15 cellular contexts compared by ENCODE assay signal in the genomic region with DNA sequence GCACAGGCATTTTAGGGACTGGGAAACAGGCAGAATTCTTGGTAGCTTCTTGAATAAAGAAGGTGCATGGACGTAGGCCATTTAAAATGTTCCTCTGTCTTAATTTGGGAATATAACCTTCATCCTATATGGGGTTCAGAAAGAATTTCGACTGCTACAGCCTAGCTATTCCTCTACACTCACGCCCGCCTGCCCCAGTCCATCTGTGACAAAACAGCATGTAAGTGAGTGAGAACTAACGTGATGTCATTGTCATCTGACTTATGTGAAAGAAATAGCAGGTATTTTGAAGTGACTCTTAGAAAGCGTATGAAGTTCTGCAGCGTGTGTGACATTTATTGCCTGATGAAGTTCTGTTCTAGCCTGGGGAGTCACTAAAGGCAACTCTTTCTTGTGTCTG. TPM values are rescaled to one million over a fixed set of nuclear protein-coding genes. Genes with fewer than 3 reads are reported as not detected.
DNase-seq lines count a peak whose midpoint lies in the region; ATAC-seq and TF ChIP-seq lines count a peak whose summit lies in the region.
"Had no signal": no experiment of that assay in that cellular context is flagged by ENCODE, and none has a peak within 500 bp of the region (broad histone marks: within the 10 kb centered on the region; RNA-seq: fewer than 3 reads in every experiment).

No MANE protein-coding gene starts in this region.

- POLR2A ChIA-PET in activated CD8-positive, alpha-beta T cell treated with anti-CD3 and anti-CD28 coated beads, Interleukin-2, amount 10 ng/mL, durations not matched to agents 7 days and 5 days (lab: Charles Lee): interaction anchor here (0.7 to 0.9 kb wide), 2 partner anchors 30 to 279 kb away, joined by 3 to 4 read pairs; a partner anchor contains a TSS
- POLR2A ChIA-PET in activated CD8-positive, alpha-beta T cell treated with anti-CD3 and anti-CD28 coated beads for 36 hours (lab: Charles Lee): interaction anchor here (0.6 kb wide), 1 partner anchor 201 kb away, joined by 4 read pairs; no protein-coding TSS in a partner anchor

- peak; percentile 26 for ATAC-seq in activated CD8-positive, alpha-beta T cell treated with anti-CD3 and anti-CD28 coated beads, Interleukin-2, amount 10 ng/mL, durations not matched to agents 7 days and 5 days
- no peak for ATAC-seq in activated CD8-positive, alpha-beta T cell treated with anti-CD3 and anti-CD28 coated beads for 36 hours
- ATAC-seq in GM21515 (IDR thresholded peaks at IDR 0.05; ENCODE audit: unreplicated experiment) (peak; percentile 22), HG03378 (IDR thresholded peaks at IDR 0.05; ENCODE audit: unreplicated experiment) (peak; percentile 24), left lung (no peak)

- CTCF ChIA-PET in activated CD8-positive, alpha-beta T cell treated with anti-CD3 and anti-CD28 coated beads, Interleukin-2, amount 10 ng/mL, durations not matched to agents 7 days and 5 days (lab: Charles Lee): no interaction called here
- CTCF ChIA-PET in activated CD8-positive, alpha-beta T cell treated with anti-CD3 and anti-CD28 coated beads for 36 hours (lab: Charles Lee): interaction anchor here (1.0 kb wide), 1 partner anchor 386 kb away, joined by 3 read pairs; no protein-coding TSS in a partner anchor

- H3K4me1 Mint-ChIP-seq in activated CD8-positive, alpha-beta T cell treated with anti-CD3 and anti-CD28 coated beads, Interleukin-2, amount 10 ng/mL, durations not matched to agents 7 days and 5 days (ENCODE audit: low read depth): peaks cover 50% of the 10 kb centered on the region
- peaks cover 28% of the 10 kb centered on the region for H3K4me1 Mint-ChIP-seq in activated CD8-positive, alpha-beta T cell treated with anti-CD3 and anti-CD28 coated beads for 36 hours (ENCODE audit: low read depth)
- H3K4me1 Mint-ChIP-seq in immature natural killer cell: peaks cover 31 to 43% of the 10 kb centered on the region in 2 donors

- no peak overlapping the region for H3K27ac ChIP-seq in left lung
- H3K27ac ChIP-seq: brain microvascular endothelial cell, prostate gland, thoracic aorta had no signal

- no peaks in the 10 kb centered on the region for H3K27me3 ChIP-seq in left lung
- H3K27me3 ChIP-seq: brain microvascular endothelial cell had no signal

- peaks cover 86% of the 10 kb centered on the region for H3K36me3 Mint-ChIP-seq in activated CD8-positive, alpha-beta T cell treated with anti-CD3 and anti-CD28 coated beads, Interleukin-2, amount 10 ng/mL, durations not matched to agents 7 days and 5 days (ENCODE audit: low read depth)
- peaks cover 74% of the 10 kb centered on the region for H3K36me3 Mint-ChIP-seq in activated CD8-positive, alpha-beta T cell treated with anti-CD3 and anti-CD28 coated beads for 36 hours (ENCODE audit: low read depth)
- H3K36me3 Mint-ChIP-seq in immature natural killer cell: peaks cover 32 to 87% (median 53%) of the 10 kb centered on the region in 3 donors

- intact Hi-C loops in activated CD8-positive, alpha-beta T cell treated with anti-CD3 and anti-CD28 coated beads for 36 hours (cut with micrococcal nuclease): no loop called here
- intact Hi-C loops in left lung (cut with DNase I): no loop called here

- TF ChIP-seq CTCF in activated CD8-positive, alpha-beta T cell treated with anti-CD3 and anti-CD28 coated beads for 36 hours (IDR thresholded peaks at IDR 0.05): no peak
- no peak for TF ChIP-seq CTCF in left lung (IDR thresholded peaks at IDR 0.05)

- no peaks in the 10 kb centered on the region for H3K9me3 Mint-ChIP-seq in activated CD8-positive, alpha-beta T cell treated with anti-CD3 and anti-CD28 coated beads, Interleukin-2, amount 10 ng/mL, durations not matched to agents 7 days and 5 days (ENCODE audit: insufficient read depth)
- no peaks in the 10 kb centered on the region for H3K9me3 Mint-ChIP-seq in activated CD8-positive, alpha-beta T cell treated with anti-CD3 and anti-CD28 coated beads for 36 hours
- H3K9me3 Mint-ChIP-seq in immature natural killer cell: no peaks in the 10 kb centered on the region

- H3K27me3 Mint-ChIP-seq in activated CD8-positive, alpha-beta T cell treated with anti-CD3 and anti-CD28 coated beads, Interleukin-2, amount 10 ng/mL, durations not matched to agents 7 days and 5 days (ENCODE audit: low read depth): no peaks in the 10 kb centered on the region
- no peaks in the 10 kb centered on the region for H3K27me3 Mint-ChIP-seq in activated CD8-positive, alpha-beta T cell treated with anti-CD3 and anti-CD28 coated beads for 36 hours
- H3K27me3 Mint-ChIP-seq in immature natural killer cell (ENCODE audit: low read depth in 3 of 3): peaks cover 0 to 20% (median 3%) of the 10 kb centered on the region in 3 donors

- peak overlapping the region; percentile 62 for H3K27ac Mint-ChIP-seq in activated CD8-positive, alpha-beta T cell treated with anti-CD3 and anti-CD28 coated beads, Interleukin-2, amount 10 ng/mL, durations not matched to agents 7 days and 5 days
- H3K27ac Mint-ChIP-seq in activated CD8-positive, alpha-beta T cell treated with anti-CD3 and anti-CD28 coated beads for 36 hours: no peak overlapping the region
- peak overlapping the region in 3 of 6 donors; percentile 18 to 65 (median 41) for H3K27ac Mint-ChIP-seq in immature natural killer cell

- no peaks in the 10 kb centered on the region for H3K9me3 ChIP-seq in left lung
- H3K9me3 ChIP-seq: prostate gland, thoracic aorta had no signal

- DNase-seq in activated CD8-positive, alpha-beta T cell treated with anti-CD3 and anti-CD28 coated beads, Interleukin-2, amount 10 ng/mL, durations not matched to agents 7 days and 5 days: no peak
- DNase-seq in activated CD8-positive, alpha-beta T cell treated with anti-CD3 and anti-CD28 coated beads for 36 hours: no peak
- DNase-seq in immature natural killer cell (no peak), left lung (no peak), hepatic stellate cell (ENCODE audit: low spot score) (no peak)
- no peak for DNase-seq in stimulated activated CD4-positive, alpha-beta T cell treated with anti-CD3 and anti-CD28 coated beads, Interleukin-4, amount 100 ng/mL, for 4 hours
- DNase-seq: brain microvascular endothelial cell, mesenchymal stem cell, NCI-H187 treated with DMSO at 0.1 percent for 48 hours, T-helper 9 cell had no signal

- H3K4me3 Mint-ChIP-seq in activated CD8-positive, alpha-beta T cell treated with anti-CD3 and anti-CD28 coated beads, Interleukin-2, amount 10 ng/mL, durations not matched to agents 7 days and 5 days: peak overlapping the region; percentile 50
- no peak overlapping the region for H3K4me3 Mint-ChIP-seq in activated CD8-positive, alpha-beta T cell treated with anti-CD3 and anti-CD28 coated beads for 36 hours
- peak overlapping the region in 4 of 5 donors; percentile 36 to 49 (median 44) for H3K4me3 Mint-ChIP-seq in immature natural killer cell

- no peaks in the 10 kb centered on the region for H3K4me1 ChIP-seq in left lung
- H3K4me1 ChIP-seq: prostate gland had no signal

- no peak overlapping the region for H3K4me3 ChIP-seq in left lung
- H3K4me3 ChIP-seq: prostate gland, thoracic aorta had no signal

- peaks cover 0 to 98% of the 10 kb centered on the region in 2 donors for H3K36me3 ChIP-seq in left lung

RNA-seq across cellular contexts. Expression of a gene that starts 52.2 kb away (rescaled TPM):
- total RNA-seq in activated CD8-positive, alpha-beta T cell treated with anti-CD3 and anti-CD28 coated beads, Interleukin-2, amount 10 ng/mL, durations not matched to agents 7 days and 5 days: under 1 TPM; 0.16 to 0.87 TPM
- total RNA-seq in activated CD8-positive, alpha-beta T cell treated with anti-CD3 and anti-CD28 coated beads for 36 hours: 1 to 10 TPM in 1 of 2 experiments, under 1 TPM in 1; 0.31 to 1.1 TPM
- 1 to 10 TPM in 1 of 3 donors, under 1 TPM in 1, not detected in 1; 0.44 to 2.1 TPM for polyA plus RNA-seq in immature natural killer cell
- total RNA-seq in left lung: 1 to 10 TPM in 1 of 2 donors, under 1 TPM in 1; 0.41 to 2.7 TPM
- total RNA-seq: endothelial cell of umbilical vein had no signal

Comparison
In these comparisons a context has a peak if more than half of its experiments do, and no peak if none do; other contexts are left out.
1. ATAC-seq: peak in activated CD8-positive, alpha-beta T cell treated with anti-CD3 and anti-CD28 coated beads, Interleukin-2, amount 10 ng/mL, durations not matched to agents 7 days and 5 days (single experiment), GM21515 (single experiment) and HG03378 (single experiment); none in activated CD8-positive, alpha-beta T cell treated with anti-CD3 and anti-CD28 coated beads for 36 hours (single experiment) and left lung (single experiment).